26 cellular contexts compared by ENCODE assay signal in genomic region chr21:39882186-39882882, GRCh38. TPM values are rescaled to one million over a fixed set of nuclear protein-coding genes. Genes with fewer than 3 reads are reported as not detected.
DNase-seq lines count a peak whose midpoint lies in the region; ATAC-seq, FAIRE-seq and TF ChIP-seq lines count a peak whose summit lies in the region.
"Had no signal": no experiment of that assay in that cellular context is flagged by ENCODE, and none has a peak within 500 bp of the region (broad histone marks: within the 10 kb centered on the region; RNA-seq: fewer than 3 reads in every experiment).

No MANE protein-coding gene starts in this region.

- H2AK5ac ChIP-seq in trophoblast cell (ENCODE audit: low read length), result no peak overlapping the region

- no peak overlapping the region for H3K4me2 ChIP-seq in trophoblast cell (ENCODE audit: low read length)
- H3K4me2 ChIP-seq: A549, SK-N-SH had no signal

- H3K27me3 ChIP-seq in sigmoid colon (no peaks in the 10 kb centered on the region), trophoblast cell (ENCODE audit: insufficient read depth, low read length) (no peaks in the 10 kb centered on the region)
- H3K27me3 ChIP-seq: BE2C had no signal

- H3K23ac ChIP-seq in trophoblast cell (ENCODE audit: low read length), result no peak overlapping the region

- no peak overlapping the region for H2BK120ac ChIP-seq in trophoblast cell (ENCODE audit: insufficient read depth, low read length, poor library complexity)

- H3K27ac ChIP-seq in sigmoid colon (peak overlapping the region; percentile 23 to 92 (median 78)), trophoblast cell (ENCODE audit: low read depth, low read length) (no peak overlapping the region)
- H3K27ac ChIP-seq: A549, RWPE1 had no signal

- H3K36me3 ChIP-seq in sigmoid colon, result no peaks in the 10 kb centered on the region
- no peaks in the 10 kb centered on the region for H3K36me3 ChIP-seq in trophoblast cell (ENCODE audit: control insufficient read depth in 1 of 2, insufficient read depth in 2 of 2, low read length in 2 of 2)
- H3K36me3 ChIP-seq: BE2C had no signal

- FAIRE-seq in islet of Langerhans (lab: Jason Lieb, UNC) (peak; percentile 60), HTR-8/SVneo (lab: Jason Lieb, UNC) (no peak)
- FAIRE-seq: A549, D721Med, HepG2, K562 had no signal

- H3K4me3 ChIP-seq in astrocyte of the spinal cord (ENCODE audit: low read depth, low read length), result no peak overlapping the region
- no peak overlapping the region for H3K4me3 ChIP-seq in sigmoid colon
- H3K4me3 ChIP-seq in trophoblast cell (ENCODE audit: low read depth, low read length), result no peak overlapping the region
- H3K4me3 ChIP-seq: A549, K562 had no signal

- no peak for TF ChIP-seq EP300 in sigmoid colon (IDR thresholded peaks at IDR 0.05)

- no peak overlapping the region for H4K91ac ChIP-seq in trophoblast cell (ENCODE audit: low read depth, low read length)

- H3K14ac ChIP-seq in trophoblast cell (ENCODE audit: low read length), result no peak overlapping the region

- no peak overlapping the region for H2BK12ac ChIP-seq in trophoblast cell (ENCODE audit: low read length)

- whole genome bisulfite sequencing in sigmoid colon, 2 donors, result 85 to 86% methylated on average over 14 of the region's 14 CpGs
- no CpG with 5 or more reads among the region's 14 CpGs for WGBS in trophoblast cell (ENCODE audit: extremely low coverage, insufficient coverage, insufficient read length)

- TF ChIP-seq POLR2A in sigmoid colon (IDR thresholded peaks at IDR 0.05), result no peak

- no peak for TF ChIP-seq CTCF in astrocyte of the spinal cord (IDR thresholded peaks at IDR 0.05; ENCODE audit: low read depth, low read length)
- no peak for TF ChIP-seq CTCF in sigmoid colon (IDR thresholded peaks at IDR 0.05)

- peaks cover 0 to 32% (median 19%) of the 10 kb centered on the region in 4 donors for H3K4me1 ChIP-seq in sigmoid colon
- H3K4me1 ChIP-seq in trophoblast cell (ENCODE audit: control insufficient read depth in 1 of 2, insufficient read depth in 2 of 2, low read length in 2 of 2), result peaks cover 0 to 3% of the 10 kb centered on the region in 2 experiments
- H3K4me1 ChIP-seq: A549, BE2C had no signal

- no peak overlapping the region for H3K18ac ChIP-seq in trophoblast cell (ENCODE audit: low read length)

- H2BK5ac ChIP-seq in trophoblast cell (ENCODE audit: low read depth, low read length, poor library complexity), result no peak overlapping the region

- intact Hi-C loops in sigmoid colon (cut with DNase I), result no loop called here

- no peak overlapping the region for H4K12ac ChIP-seq in trophoblast cell (ENCODE audit: low read depth, low read length)

- in situ Hi-C loops in astrocyte of the spinal cord (cut with HindIII; ENCODE audit: low sequenced_read_pairs), result no loop called here

- no peak overlapping the region for H2AFZ ChIP-seq in trophoblast cell (ENCODE audit: insufficient read depth, low read length, poor library complexity)

- ATAC-seq in HG03432 (IDR thresholded peaks at IDR 0.05; ENCODE audit: unreplicated experiment), result peak; percentile 61
- ATAC-seq: A549, HepG2, K562 had no signal

- no peaks in the 10 kb centered on the region for H3K79me1 ChIP-seq in trophoblast cell (ENCODE audit: low read length)

- no peak overlapping the region for H4K8ac ChIP-seq in trophoblast cell (ENCODE audit: low read depth, low read length)

- DNase-seq in astrocyte of the spinal cord (ENCODE audit: low read depth, low spot score), result peak; percentile 1
- DNase-seq in sigmoid colon, result no peak
- DNase-seq in HTR-8/SVneo (ENCODE audit: insufficient read length, low spot score), result no peak
- DNase-seq in mesenteric fat pad (ENCODE audit: low spot score), result no peak
- no peak for DNase-seq in trophoblast cell
- no peak for DNase-seq in NCI-H146 treated with DMSO at 0.1 percent for 48 hours (lab: John Stamatoyannopoulos, UW; ENCODE audit: unreplicated experiment)
- DNase-seq: BE2C, DMS53, EL, GF-D8, H9, HFFc6, NCI-H1105 treated with DMSO at 0.1 percent for 48 hours, NCI-H1694, NCI-H2081, NCI-H446 treated with DMSO at 0.1 percent for 48 hours, NCI-H526 treated with DMSO at 0.1 percent for 48 hours, SHP77 treated with DMSO at 0.1 percent for 48 hours, SK-N-SH had no signal

- no peaks in the 10 kb centered on the region for H3K79me2 ChIP-seq in trophoblast cell (ENCODE audit: control insufficient read depth, insufficient read depth, low read length, poor library complexity)

- H3K4ac ChIP-seq in trophoblast cell (ENCODE audit: low read depth, low read length), result no peak overlapping the region

- no peaks in the 10 kb centered on the region for H3K9me3 ChIP-seq in sigmoid colon
- H3K9me3 ChIP-seq in trophoblast cell (ENCODE audit: insufficient read depth, low read depth, low read length), result no peaks in the 10 kb centered on the region
- H3K9me3 ChIP-seq: A549, BE2C, SK-N-SH had no signal

- no peak overlapping the region for H3K9ac ChIP-seq in trophoblast cell (ENCODE audit: low read length)
- H3K9ac ChIP-seq: SK-N-SH had no signal

RNA-seq across cellular contexts. Expression of gene PCP4, which starts 15.1 kb away (rescaled TPM):
- total RNA-seq in sigmoid colon (100 to 1,000 TPM in 3 of 4 donors, 10 to 100 TPM in 1; 88.8 to 198 (median 172) TPM), mesenteric fat pad (not detected)
- 10 to 100 TPM in 1 of 3 donors, 1 to 10 TPM in 1, not detected in 1; 6.2 to 12.6 TPM for polyA plus RNA-seq in sigmoid colon
- polyA plus RNA-seq in trophoblast cell (2013), result 0.56 and 0.92 TPM in 2 replicates
- total RNA-seq: HepG2, HFFc6, K562 had no signal
- polyA plus RNA-seq: A549, HepG2, K562, SK-N-SH had no signal

Comparison
In these comparisons a context has a peak if more than half of its experiments do, and no peak if none do; other contexts are left out.
1. RNA of gene PCP4, which starts 15.1 kb away (total RNA-seq): 88.8 to 198 TPM in sigmoid colon; not detected in mesenteric fat pad (single experiment); every median in the first group is over 10 times any median in the second.